ENCODE assay signal across 18 cellular contexts in genomic region chr20:38346741-38347140, GRCh38. TPM values are rescaled to one million over a fixed set of nuclear protein-coding genes. Genes with fewer than 3 reads are reported as not detected.
"Had no signal": no experiment of that assay in that cellular context is flagged by ENCODE, and none has a peak within 500 bp of the region (broad histone marks: within the 10 kb centered on the region; RNA-seq: fewer than 3 reads in every experiment).

No MANE protein-coding gene starts in this region.

- H3K36me3 ChIP-seq: colonic mucosa, left ventricle myocardium inferior, suprapubic skin, thyroid gland had no signal

- H3K27me3 ChIP-seq: colonic mucosa, suprapubic skin, thyroid gland had no signal

- H3K4me1 ChIP-seq: suprapubic skin, thyroid gland had no signal

- H3K27ac ChIP-seq: colonic mucosa, left ventricle myocardium inferior, suprapubic skin had no signal

- H3K9me3 ChIP-seq: colonic mucosa, left ventricle myocardium inferior, suprapubic skin, thyroid gland had no signal

- H3K4me2 ChIP-seq: smooth muscle cell had no signal

- H3K4me3 ChIP-seq: colonic mucosa, left ventricle myocardium inferior, lung, smooth muscle cell, suprapubic skin, thyroid gland had no signal

- DNase-seq: colonic mucosa; dermis blood vessel endothelial cell; effector CD4-positive, alpha-beta T cell; kidney; left ventricle myocardium inferior; mesenchymal stem cell; midbrain; stimulated activated CD4-positive, alpha-beta T cell treated with anti-CD3 and anti-CD28 coated beads, Interleukin-2, amount 100 ng/mL, for 48 hours; stimulated activated naive CD4-positive, alpha-beta T cell treated with Interleukin-2 at 50 U/mL for 16 hours; thyroid gland had no signal

RNA-seq across cellular contexts. Expression of gene LBP, which starts 0.5 kb away (rescaled TPM):
- total RNA-seq: dermis blood vessel endothelial cell, fibroblast of villous mesenchyme, smooth muscle cell had no signal
- polyA plus RNA-seq: smooth muscle cell had no signal

RNA-seq across cellular contexts. Expression of gene BPI, which starts 42.8 kb away (rescaled TPM):
- total RNA-seq: colonic mucosa, dermis blood vessel endothelial cell, esophagus mucosa, fibroblast of lung, fibroblast of villous mesenchyme, left cardiac atrium, left ventricle myocardium inferior, pulmonary artery endothelial cell, smooth muscle cell, suprapubic skin had no signal
- polyA plus RNA-seq: fibroblast of lung, smooth muscle cell had no signal
